In genomic region chr16:33656393-33656792, GRCh38 we compare ENCODE assay signal across 8 cellular contexts.
DNase-seq lines count a peak whose midpoint lies in the region; ATAC-seq, FAIRE-seq and TF ChIP-seq lines count a peak whose summit lies in the region.
"Not testable (repeated sequence)": the region's sequence is repeated elsewhere in the genome, so short reads cannot be mapped to it uniquely, and the experiment has no call there.

No MANE protein-coding gene starts in this region.

- CTCF ChIA-PET in activated CD8-positive, alpha-beta memory T cell treated with anti-CD3 and anti-CD28 coated beads, Interleukin-2, amount 10 ng/mL, durations not matched to agents 7 days and 5 days (lab: Charles Lee), result not testable (repeated sequence)

- H3K27ac Mint-ChIP-seq in activated CD8-positive, alpha-beta memory T cell treated with anti-CD3 and anti-CD28 coated beads, Interleukin-2, amount 10 ng/mL, durations not matched to agents 7 days and 5 days; stimulated activated naive B cell treated with anti-CD40 and anti-IgM and Interleukin-4, amounts not matched to agents 10 μg/mL and 1 μg/mL and 100 μg/mL, for 72 hours: not testable (repeated sequence)

- H3K27me3 Mint-ChIP-seq in activated CD8-positive, alpha-beta memory T cell treated with anti-CD3 and anti-CD28 coated beads, Interleukin-2, amount 10 ng/mL, durations not matched to agents 7 days and 5 days; stimulated activated naive B cell treated with anti-CD40 and anti-IgM and Interleukin-4, amounts not matched to agents 10 μg/mL and 1 μg/mL and 100 μg/mL, for 72 hours: not testable (repeated sequence)

- peak; percentile 38 for FAIRE-seq in H54 (lab: Jason Lieb, UNC)

- H3K9me3 Mint-ChIP-seq in activated CD8-positive, alpha-beta memory T cell treated with anti-CD3 and anti-CD28 coated beads, Interleukin-2, amount 10 ng/mL, durations not matched to agents 7 days and 5 days (ENCODE audit: low read depth); stimulated activated naive B cell treated with anti-CD40 and anti-IgM and Interleukin-4, amounts not matched to agents 10 μg/mL and 1 μg/mL and 100 μg/mL, for 72 hours: not testable (repeated sequence)

- intact Hi-C loops in left ventricle myocardium superior (cut with micrococcal nuclease), result not testable (repeated sequence)

- not testable (repeated sequence) for H3K4me3 Mint-ChIP-seq in activated CD8-positive, alpha-beta memory T cell treated with anti-CD3 and anti-CD28 coated beads, Interleukin-2, amount 10 ng/mL, durations not matched to agents 7 days and 5 days; stimulated activated naive B cell treated with anti-CD40 and anti-IgM and Interleukin-4, amounts not matched to agents 10 μg/mL and 1 μg/mL and 100 μg/mL, for 72 hours

- not testable (repeated sequence) for DNase-seq in H54 (ENCODE audit: insufficient read length, low spot score); activated CD8-positive, alpha-beta memory T cell treated with anti-CD3 and anti-CD28 coated beads, Interleukin-2, amount 10 ng/mL, durations not matched to agents 7 days and 5 days; left ventricle myocardium superior; stimulated activated naive B cell treated with anti-CD40 and anti-IgM and Interleukin-4, amounts not matched to agents 10 μg/mL and 1 μg/mL and 100 μg/mL, for 72 hours

- not testable (repeated sequence) for H3K4me1 Mint-ChIP-seq in activated CD8-positive, alpha-beta memory T cell treated with anti-CD3 and anti-CD28 coated beads, Interleukin-2, amount 10 ng/mL, durations not matched to agents 7 days and 5 days; stimulated activated naive B cell treated with anti-CD40 and anti-IgM and Interleukin-4, amounts not matched to agents 10 μg/mL and 1 μg/mL and 100 μg/mL, for 72 hours

- not testable (repeated sequence) for H3K36me3 Mint-ChIP-seq in activated CD8-positive, alpha-beta memory T cell treated with anti-CD3 and anti-CD28 coated beads, Interleukin-2, amount 10 ng/mL, durations not matched to agents 7 days and 5 days; stimulated activated naive B cell treated with anti-CD40 and anti-IgM and Interleukin-4, amounts not matched to agents 10 μg/mL and 1 μg/mL and 100 μg/mL, for 72 hours

- TF ChIP-seq POLR2A in H54 (IDR thresholded peaks at IDR 0.05; ENCODE audit: low read depth, low read length), result not testable (repeated sequence)

- ATAC-seq in GM18508 (IDR thresholded peaks at IDR 0.05; ENCODE audit: insufficient read depth, unreplicated experiment), result peak; percentile 49
- ATAC-seq in GM19455 (IDR thresholded peaks at IDR 0.05; ENCODE audit: unreplicated experiment), result peak; percentile 61
- peak; percentile 50 for ATAC-seq in HG03039 (IDR thresholded peaks at IDR 0.05; ENCODE audit: unreplicated experiment)
- peak; percentile 68 for ATAC-seq in HG03520 (IDR thresholded peaks at IDR 0.05; ENCODE audit: unreplicated experiment)
- peak; percentile 65 for ATAC-seq in activated CD8-positive, alpha-beta memory T cell treated with anti-CD3 and anti-CD28 coated beads, Interleukin-2, amount 10 ng/mL, durations not matched to agents 7 days and 5 days
- ATAC-seq in left ventricle myocardium superior, result peak; percentile 80
- ATAC-seq in stimulated activated naive B cell treated with anti-CD40 and anti-IgM and Interleukin-4, amounts not matched to agents 10 μg/mL and 1 μg/mL and 100 μg/mL, for 72 hours (replicated peaks), result peak; percentile 82 to 87
